17 cellular contexts compared by ENCODE assay signal in genomic region chr7:142983825-142984224, GRCh38.
DNase-seq lines count a peak whose midpoint lies in the region; ATAC-seq and TF ChIP-seq lines count a peak whose summit lies in the region.
"Had no signal": no experiment of that assay in that cellular context is flagged by ENCODE, and none has a peak within 500 bp of the region (broad histone marks: within the 10 kb centered on the region; RNA-seq: fewer than 3 reads in every experiment).

No MANE protein-coding gene starts in this region.

- no peak for DNase-seq in stimulated activated naive CD8-positive, alpha-beta T cell treated with anti-CD3 and anti-CD28 coated beads, Interleukin-15, amount 100 ng/mL, for 72 hours
- no peak for DNase-seq in stimulated activated naive CD8-positive, alpha-beta T cell treated with anti-CD3 and anti-CD28 coated beads, Interleukin-15, Interleukin-2, amounts not matched to agents 100 U/mL and 50 U/mL, for 24 hours
- DNase-seq in erythroblast (lab: John Stamatoyannopoulos, UW) (peak; percentile 44 to 45), substantia nigra (lab: John Stamatoyannopoulos, UW) (no peak), midbrain (lab: John Stamatoyannopoulos, UW) (no peak)
- DNase-seq in stimulated activated effector memory CD8-positive, alpha-beta T cell treated with anti-CD3 and anti-CD28 coated beads, Interleukin-12 subunit alpha, Interleukin-12 subunit beta, amount 100 ng/mL, for 72 hours (ENCODE audit: low spot score in 2 of 2) = no peak
- no peak for DNase-seq in stimulated activated CD8-positive, alpha-beta memory T cell treated with anti-CD3 and anti-CD28 coated beads, Interleukin-4, amount 100 ng/mL, for 48 hours
- DNase-seq: Caco-2; CD8-positive, alpha-beta memory T cell; GF-D8; H9; IMR-90 had no signal

- TF ChIP-seq POLR2A in erythroblast (IDR thresholded peaks at IDR 0.05; ENCODE audit: low read length) = no peak

- H3K4me1 Mint-ChIP-seq in stimulated activated naive CD8-positive, alpha-beta T cell treated with anti-CD3 and anti-CD28 coated beads, Interleukin-15, amount 100 ng/mL, for 72 hours = no peaks in the 10 kb centered on the region
- H3K4me1 Mint-ChIP-seq in stimulated activated effector memory CD8-positive, alpha-beta T cell treated with anti-CD3 and anti-CD28 coated beads, Interleukin-12 subunit alpha, Interleukin-12 subunit beta, amount 100 ng/mL, for 72 hours = no peaks in the 10 kb centered on the region
- H3K4me1 Mint-ChIP-seq: CD14-positive monocyte; CD8-positive, alpha-beta memory T cell; GM23338; H9 had no signal

- no peak overlapping the region for H3K27ac ChIP-seq in substantia nigra (ENCODE audit: low read depth, low read length, poor library complexity, severe bottlenecking)
- H3K27ac ChIP-seq: 22Rv1, HL-60 had no signal

- H3K4me3 Mint-ChIP-seq in stimulated activated naive CD8-positive, alpha-beta T cell treated with anti-CD3 and anti-CD28 coated beads, Interleukin-15, amount 100 ng/mL, for 72 hours = no peak overlapping the region
- no peak overlapping the region for H3K4me3 Mint-ChIP-seq in stimulated activated effector memory CD8-positive, alpha-beta T cell treated with anti-CD3 and anti-CD28 coated beads, Interleukin-12 subunit alpha, Interleukin-12 subunit beta, amount 100 ng/mL, for 72 hours
- H3K4me3 Mint-ChIP-seq: CD14-positive monocyte; CD8-positive, alpha-beta memory T cell; GM23338; H9 had no signal

- ATAC-seq in stimulated activated naive CD8-positive, alpha-beta T cell treated with anti-CD3 and anti-CD28 coated beads, Interleukin-15, amount 100 ng/mL, for 72 hours = peak; percentile 20
- no peak for ATAC-seq in stimulated activated naive CD8-positive, alpha-beta T cell treated with anti-CD3 and anti-CD28 coated beads, Interleukin-15, Interleukin-2, amounts not matched to agents 100 U/mL and 50 U/mL, for 24 hours
- peak; percentile 45 for ATAC-seq in stimulated activated effector memory CD8-positive, alpha-beta T cell treated with anti-CD3 and anti-CD28 coated beads, Interleukin-12 subunit alpha, Interleukin-12 subunit beta, amount 100 ng/mL, for 72 hours
- no peak for ATAC-seq in HG03378 (IDR thresholded peaks at IDR 0.05; ENCODE audit: unreplicated experiment)
- ATAC-seq: GM23338 had no signal

- H3K9me3 Mint-ChIP-seq in stimulated activated naive CD8-positive, alpha-beta T cell treated with anti-CD3 and anti-CD28 coated beads, Interleukin-15, amount 100 ng/mL, for 72 hours = peaks cover 0 to 16% of the 10 kb centered on the region in 2 donors
- H3K9me3 Mint-ChIP-seq in stimulated activated effector memory CD8-positive, alpha-beta T cell treated with anti-CD3 and anti-CD28 coated beads, Interleukin-12 subunit alpha, Interleukin-12 subunit beta, amount 100 ng/mL, for 72 hours = no peaks in the 10 kb centered on the region

- no peak overlapping the region for H3K27ac Mint-ChIP-seq in stimulated activated naive CD8-positive, alpha-beta T cell treated with anti-CD3 and anti-CD28 coated beads, Interleukin-15, amount 100 ng/mL, for 72 hours
- H3K27ac Mint-ChIP-seq in stimulated activated effector memory CD8-positive, alpha-beta T cell treated with anti-CD3 and anti-CD28 coated beads, Interleukin-12 subunit alpha, Interleukin-12 subunit beta, amount 100 ng/mL, for 72 hours = no peak overlapping the region
- H3K27ac Mint-ChIP-seq: CD14-positive monocyte, GM23338, H9 had no signal

- H3K36me3 Mint-ChIP-seq in stimulated activated effector memory CD8-positive, alpha-beta T cell treated with anti-CD3 and anti-CD28 coated beads, Interleukin-12 subunit alpha, Interleukin-12 subunit beta, amount 100 ng/mL, for 72 hours = no peaks in the 10 kb centered on the region
- H3K36me3 Mint-ChIP-seq: CD14-positive monocyte; CD8-positive, alpha-beta memory T cell had no signal

- peaks cover 25% of the 10 kb centered on the region for H3K27me3 Mint-ChIP-seq in stimulated activated naive CD8-positive, alpha-beta T cell treated with anti-CD3 and anti-CD28 coated beads, Interleukin-15, amount 100 ng/mL, for 72 hours

Comparison
In these comparisons a context has a peak if more than half of its experiments do, and no peak if none do; other contexts are left out.
1. ATAC-seq: peak in stimulated activated naive CD8-positive, alpha-beta T cell treated with anti-CD3 and anti-CD28 coated beads, Interleukin-15, amount 100 ng/mL, for 72 hours (single experiment) and stimulated activated effector memory CD8-positive, alpha-beta T cell treated with anti-CD3 and anti-CD28 coated beads, Interleukin-12 subunit alpha, Interleukin-12 subunit beta, amount 100 ng/mL, for 72 hours (single experiment); none in stimulated activated naive CD8-positive, alpha-beta T cell treated with anti-CD3 and anti-CD28 coated beads, Interleukin-15, Interleukin-2, amounts not matched to agents 100 U/mL and 50 U/mL, for 24 hours (single experiment) and HG03378 (single experiment).
2. DNase-seq: peak in erythroblast (2 of 2); none in stimulated activated naive CD8-positive, alpha-beta T cell treated with anti-CD3 and anti-CD28 coated beads, Interleukin-15, amount 100 ng/mL, for 72 hours (0 of 2), stimulated activated naive CD8-positive, alpha-beta T cell treated with anti-CD3 and anti-CD28 coated beads, Interleukin-15, Interleukin-2, amounts not matched to agents 100 U/mL and 50 U/mL, for 24 hours (single experiment), stimulated activated effector memory CD8-positive, alpha-beta T cell treated with anti-CD3 and anti-CD28 coated beads, Interleukin-12 subunit alpha, Interleukin-12 subunit beta, amount 100 ng/mL, for 72 hours (0 of 2), substantia nigra (0 of 49), midbrain (single experiment) and stimulated activated CD8-positive, alpha-beta memory T cell treated with anti-CD3 and anti-CD28 coated beads, Interleukin-4, amount 100 ng/mL, for 48 hours (single experiment).